8 cellular contexts compared by ENCODE assay signal in genomic region chr1:7962011-7962335, GRCh38. TPM values are rescaled to one million over a fixed set of nuclear protein-coding genes. Genes with fewer than 3 reads are reported as not detected.
DNase-seq lines count a peak whose midpoint lies in the region; ATAC-seq and TF ChIP-seq lines count a peak whose summit lies in the region.

No MANE protein-coding gene starts in this region.

- no peak overlapping the region for H2AK5ac ChIP-seq in mesendoderm (ENCODE audit: low read length)

- H4K8ac ChIP-seq in mesendoderm (ENCODE audit: low read depth, low read length): no peak overlapping the region

- H3K27ac Mint-ChIP-seq in brain: peak overlapping the region; percentile 93 to 99 (median 97)

- H3K9ac ChIP-seq in HUES64 (ENCODE audit: low read depth, low read length) (peak overlapping the region; percentile 77), mesendoderm (ENCODE audit: low read length) (peak overlapping the region; percentile 96)

- H3K4me2 ChIP-seq in mesendoderm (ENCODE audit: low read length): peak overlapping the region; percentile 39

- H3K36me3 ChIP-seq in HUES64 (ENCODE audit: insufficient read depth, low read length) (peaks cover 42% of the 10 kb centered on the region), mesendoderm (ENCODE audit: control insufficient read depth, insufficient read depth, low read length) (peaks cover 5% of the 10 kb centered on the region)

- no peak overlapping the region for H2BK5ac ChIP-seq in mesendoderm (ENCODE audit: low read length)

- TF ChIP-seq CTCF in AG04449 (IDR thresholded peaks at IDR 0.05; ENCODE audit: insufficient read depth, low read length, missing control alignments): no peak
- no peak for TF ChIP-seq CTCF in brain (conservative IDR thresholded peaks at IDR 0.05)

- peaks cover 37% of the 10 kb centered on the region for H3K36me3 Mint-ChIP-seq in brain

- H3K4me3 Mint-ChIP-seq in brain: peak overlapping the region; percentile 97 to 100 (median 99)

- peaks cover 22% of the 10 kb centered on the region for H3K79me2 ChIP-seq in mesendoderm (ENCODE audit: control insufficient read depth, insufficient read depth, low read length)

- no peak overlapping the region for H3K23ac ChIP-seq in mesendoderm (ENCODE audit: low read length)

- H3K56ac ChIP-seq in mesendoderm (ENCODE audit: low read length): peak overlapping the region; percentile 98

- H4K5ac ChIP-seq in mesendoderm (ENCODE audit: low read length): no peak overlapping the region

- H3K18ac ChIP-seq in mesendoderm (ENCODE audit: low read length): no peak overlapping the region

- H2BK120ac ChIP-seq in mesendoderm (ENCODE audit: low read depth, low read length): no peak overlapping the region

- no peak for DNase-seq in AG04449 (ENCODE audit: low read depth, low spot score)
- DNase-seq in mesendoderm: no peak
- no peak for DNase-seq in NCI-H2107 treated with DMSO at 0.1 percent for 48 hours (lab: John Stamatoyannopoulos, UW; ENCODE audit: unreplicated experiment)
- DNase-seq in HPDE6-E6E7 (ENCODE audit: extremely low spot score): no peak
- no peak for DNase-seq in activated effector memory CD4-positive, alpha-beta T cell treated with anti-CD3 and anti-CD28 coated beads, Interleukin-2, amount 50 U/mL, for 16 hours

- H3K27me3 Mint-ChIP-seq in brain: peaks cover 7% of the 10 kb centered on the region

- H3K4me1 Mint-ChIP-seq in brain: peaks cover 70% of the 10 kb centered on the region

- no peak overlapping the region for H3K4ac ChIP-seq in mesendoderm (ENCODE audit: low read depth, low read length)

- POLR2A ChIA-PET in AG04449 (lab: Yijun Ruan, JAX): interaction anchor here (0.7 to 1.4 kb wide), 6 partner anchors 14 to 381 kb away, joined by 3 to 7 read pairs (median 3); no protein-coding TSS in a partner anchor

- ATAC-seq in GM18907 (IDR thresholded peaks at IDR 0.05; ENCODE audit: unreplicated experiment): peak; percentile 22

- peak overlapping the region; percentile 74 for H3K27ac ChIP-seq in HUES64 (ENCODE audit: low read depth, low read length)
- no peak overlapping the region for H3K27ac ChIP-seq in mesendoderm (ENCODE audit: low read depth, low read length)

- peaks cover 0 to 5% (median 0%) of the 10 kb centered on the region in 5 experiments for H3K9me3 Mint-ChIP-seq in brain

- peaks cover 5% of the 10 kb centered on the region for H3K79me1 ChIP-seq in mesendoderm (ENCODE audit: low read length)

- no peak overlapping the region for H2BK15ac ChIP-seq in mesendoderm (replicated peaks; ENCODE audit: low read depth)

- no peaks in the 10 kb centered on the region for H3K27me3 ChIP-seq in HUES64 (ENCODE audit: insufficient read depth, low read length)
- H3K27me3 ChIP-seq in mesendoderm (ENCODE audit: insufficient read depth, low read length, poor library complexity): no peaks in the 10 kb centered on the region

- H3K9me3 ChIP-seq in HUES64 (ENCODE audit: insufficient read depth, low read depth, low read length): no peaks in the 10 kb centered on the region

- H3K4me1 ChIP-seq in HUES64 (ENCODE audit: insufficient read depth, low read length) (peaks cover 10% of the 10 kb centered on the region; the same call in 1 of the 2 replicates), mesendoderm (ENCODE audit: control insufficient read depth, low read depth, low read length) (peaks cover 2% of the 10 kb centered on the region)

- 1% methylated on average over 10 of the region's 10 CpGs for WGBS in HUES64
- no CpG with 5 or more reads among the region's 10 CpGs for WGBS in mesendoderm (ENCODE audit: extremely low coverage, insufficient coverage, low lambda C conversion rate)

- peak overlapping the region; percentile 64 for H3K4me3 ChIP-seq in AG04449 (ENCODE audit: low read depth, low read length)
- peak overlapping the region; percentile 80 for H3K4me3 ChIP-seq in HUES64 (ENCODE audit: low read length)
- H3K4me3 ChIP-seq in mesendoderm (ENCODE audit: low read length): peak overlapping the region; percentile 77

- CTCF ChIA-PET in AG04449 (lab: Yijun Ruan, JAX): interaction anchor here (1.3 to 7.7 kb wide), 2 partner anchors 13 to 353 kb away, joined by 4 to 56 read pairs; no protein-coding TSS in a partner anchor

RNA-seq across cellular contexts. Expression of gene PARK7, which starts 0.5 kb away (rescaled TPM):
- polyA plus RNA-seq in HUES64 (2013, experiment 1 of 2): 314 TPM
- 307 TPM for polyA plus RNA-seq in HUES64 (2013, experiment 2 of 2)
- 495 TPM for polyA plus RNA-seq in brain (ENCODE audit: insufficient read depth, low read depth, low replicate concordance)
- polyA plus RNA-seq in mesendoderm (2013, experiment 1 of 2): 277 TPM
- 273 TPM for polyA plus RNA-seq in mesendoderm (2013, experiment 2 of 2)

RNA-seq across cellular contexts. Expression of gene TNFRSF9, which starts 21.3 kb away (rescaled TPM):
- polyA plus RNA-seq in HUES64 (2013, experiment 1 of 2): not detected
- 0.06 TPM for polyA plus RNA-seq in HUES64 (2013, experiment 2 of 2)
- not detected for polyA plus RNA-seq in brain (ENCODE audit: insufficient read depth, low read depth, low replicate concordance)
- 0.07 TPM for polyA plus RNA-seq in mesendoderm (2013, experiment 1 of 2)
- 0.07 TPM for polyA plus RNA-seq in mesendoderm (2013, experiment 2 of 2)
